ENCODE assay signal across 11 cellular contexts in the genomic region with DNA sequence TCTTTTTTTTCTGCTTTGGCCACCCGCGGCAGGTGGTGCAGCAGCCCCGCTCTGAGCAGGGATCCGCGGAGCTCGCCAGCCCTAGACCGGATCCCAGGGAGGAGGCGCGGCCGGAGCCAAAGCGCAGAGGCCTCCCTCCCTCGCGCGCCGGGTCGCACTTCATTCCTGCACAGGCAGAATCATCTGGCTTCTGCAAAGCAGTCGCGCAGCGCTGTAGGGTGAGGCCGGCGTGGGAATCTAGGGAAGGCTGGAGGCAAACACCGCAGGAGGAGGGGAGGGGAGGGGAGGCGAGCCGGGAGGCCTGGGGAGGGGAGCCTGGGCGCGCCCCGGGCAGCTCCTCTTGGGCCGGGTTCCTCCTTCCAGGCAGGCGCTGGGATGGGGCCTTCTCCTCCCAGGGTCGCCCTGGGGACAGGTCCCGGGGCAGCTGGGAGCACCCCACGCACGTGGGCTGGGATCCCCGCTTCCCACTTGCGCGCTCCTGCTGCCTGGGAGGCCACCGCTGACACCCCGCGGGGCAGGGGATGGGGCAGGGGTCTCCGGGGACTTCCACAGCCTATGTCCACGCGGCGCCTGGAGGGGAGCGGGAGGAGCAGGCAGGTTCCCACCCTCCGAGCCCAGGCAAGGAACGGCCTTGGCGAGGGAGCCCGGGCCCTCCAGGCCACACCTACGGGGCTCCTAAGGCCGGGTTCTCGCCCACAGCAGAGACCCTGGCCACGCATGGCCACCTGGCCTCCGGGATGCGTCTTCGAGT. TPM values are rescaled to one million over a fixed set of nuclear protein-coding genes. Genes with fewer than 3 reads are reported as not detected.
DNase-seq lines count a peak whose midpoint lies in the region; ATAC-seq, FAIRE-seq and TF ChIP-seq lines count a peak whose summit lies in the region.
"Had no signal": no experiment of that assay in that cellular context is flagged by ENCODE, and none has a peak within 500 bp of the region (broad histone marks: within the 10 kb centered on the region; RNA-seq: fewer than 3 reads in every experiment).

No MANE protein-coding gene starts in this region.

- BruUV-seq in IMR-90 (replicated peaks; lab: Mats Ljungman, UMichigan), result no TSS peak

- H2BK15ac ChIP-seq in IMR-90 (ENCODE audit: low read depth, low read length), result no peak overlapping the region; the same call in 2 of the 3 replicates

- H3K14ac ChIP-seq in IMR-90 (replicated peaks; ENCODE audit: low read depth, low read length), result no peak overlapping the region

- intact Hi-C loops in IMR-90 (cut with micrococcal nuclease), result loop anchor here (2.0 kb wide), 1 partner anchor 13 kb away; no protein-coding TSS in a partner anchor
- intact Hi-C loops in esophagus squamous epithelium (cut with DNase I), result no loop called here
- intact Hi-C loops in spleen (cut with DNase I; ENCODE audit: low total_unique reads), result no loop called here
- intact Hi-C loops in CD4-positive, alpha-beta T cell (cut with DNase I, micrococcal nuclease), result no loop called here

- peak overlapping the region; percentile 48 for H2AK9ac ChIP-seq in IMR-90 (replicated peaks; ENCODE audit: low read depth, low read length, poor library complexity)

- H3K4me3 Mint-ChIP-seq in CD4-positive, alpha-beta T cell, result no peak overlapping the region
- H3K4me3 Mint-ChIP-seq: activated B cell treated with CpG ODN at 0.5 μM for 24 hours had no signal

- peaks cover 8% of the 10 kb centered on the region; the same call in 1 of the 2 replicates for H3K4me1 ChIP-seq in IMR-90 (ENCODE audit: control insufficient read depth, insufficient read depth, low read length)
- peaks cover 10 to 69% (median 48%) of the 10 kb centered on the region in 3 donors for H3K4me1 ChIP-seq in esophagus squamous epithelium
- peaks cover 6 to 24% of the 10 kb centered on the region in 2 donors for H3K4me1 ChIP-seq in lung (ENCODE audit: control insufficient read depth in 2 of 2, insufficient read depth in 2 of 2, low read length in 2 of 2)
- H3K4me1 ChIP-seq in spleen, result peaks cover 10 to 98% (median 58%) of the 10 kb centered on the region in 6 donors

- H3K4me2 ChIP-seq in IMR-90 (ENCODE audit: low read depth, low read length), result peak overlapping the region; percentile 30; the same call in 1 of the 2 replicates

- TF ChIP-seq CTCF in IMR-90 (conservative IDR thresholded peaks at IDR 0.05; ENCODE audit: low read depth, low read length) (no peak), esophagus squamous epithelium (IDR thresholded peaks at IDR 0.05) (no peak), lung (IDR thresholded peaks at IDR 0.05; ENCODE audit: control extremely low read depth, extremely low read depth) (no peak), spleen (IDR thresholded peaks at IDR 0.05 in 8 of 11, conservative IDR thresholded peaks at IDR 0.05 in 3 of 11) (no peak)
- TF ChIP-seq CTCF in CD4-positive, alpha-beta T cell (IDR thresholded peaks at IDR 0.05), result no peak

- H2BK5ac ChIP-seq in IMR-90 (ENCODE audit: low read depth, low read length, poor library complexity, severe bottlenecking), result no peak overlapping the region

- H3K27ac Mint-ChIP-seq in CD4-positive, alpha-beta T cell, result no peak overlapping the region
- H3K27ac Mint-ChIP-seq: activated B cell treated with CpG ODN at 0.5 μM for 24 hours had no signal

- TF ChIP-seq POLR2A in IMR-90 (IDR thresholded peaks at IDR 0.05; ENCODE audit: low read depth, low read length) (no peak), esophagus squamous epithelium (IDR thresholded peaks at IDR 0.05) (no peak), spleen (IDR thresholded peaks at IDR 0.05) (no peak), H54 (IDR thresholded peaks at IDR 0.05; ENCODE audit: low read depth, low read length) (no peak)

- H3K27me3 ChIP-seq in IMR-90 (ENCODE audit: control insufficient read depth, insufficient read depth, low read length) (no peaks in the 10 kb centered on the region), esophagus squamous epithelium (no peaks in the 10 kb centered on the region), lung (ENCODE audit: control insufficient read depth, insufficient read depth) (no peaks in the 10 kb centered on the region), spleen (replicated peaks in 1 of 7) (peaks cover 0 to 10% (median 0%) of the 10 kb centered on the region in 7 donors)
- H3K27me3 ChIP-seq in CD4-positive, alpha-beta T cell (ENCODE audit: control insufficient read depth, insufficient read depth, low read length), result no peaks in the 10 kb centered on the region

- H3K27me3 Mint-ChIP-seq in CD4-positive, alpha-beta T cell, result no peaks in the 10 kb centered on the region
- H3K27me3 Mint-ChIP-seq: activated B cell treated with CpG ODN at 0.5 μM for 24 hours had no signal

- in situ Hi-C loops in IMR-90 (cut with MboI; ENCODE audit: low sequenced_read_pairs), result no loop called here

- H3K36me3 Mint-ChIP-seq in CD4-positive, alpha-beta T cell (ENCODE audit: low read depth), result peaks cover 71% of the 10 kb centered on the region

- no peak overlapping the region for H2BK20ac ChIP-seq in IMR-90 (ENCODE audit: low read depth, low read length)

- no peak overlapping the region for H3K27ac ChIP-seq in IMR-90 (ENCODE audit: insufficient read depth, low read length)
- H3K27ac ChIP-seq in esophagus squamous epithelium, result peak overlapping the region; percentile 70 to 85 (median 80)
- peak overlapping the region; percentile 13 to 87 for H3K27ac ChIP-seq in lung (ENCODE audit: low read depth in 1 of 2, low read length in 1 of 2)
- H3K27ac ChIP-seq in spleen, result peak overlapping the region in 7 of 8 donors; percentile 29 to 77 (median 62)
- H3K27ac ChIP-seq in CD4-positive, alpha-beta T cell (ENCODE audit: low read depth, low read length), result no peak overlapping the region

- H4K91ac ChIP-seq in IMR-90 (ENCODE audit: insufficient read depth, low read depth, low read length), result no peak overlapping the region

- H3K18ac ChIP-seq in IMR-90 (ENCODE audit: low read depth, low read length), result no peak overlapping the region; the same call in 1 of the 2 replicates

- dilution Hi-C loops in IMR-90 (cut with HindIII; ENCODE audit: low sequenced_read_pairs, unreplicated experiment), result no loop called here

- H4K5ac ChIP-seq in IMR-90 (ENCODE audit: low read depth, low read length), result no peak overlapping the region; the same call in 1 of the 2 replicates

- WGBS in IMR-90 (ENCODE audit: extremely low coverage in 2 of 2, insufficient read length in 1 of 2), 2 experiments, result 80% methylated on average over 12 of the region's 55 CpGs; no CpG with 5 or more reads in 1 of the 2 experiments
- WGBS in esophagus squamous epithelium, 2 donors, result 7 to 20% methylated on average over 1 to 9 of the region's 55 CpGs
- 44 to 80% methylated on average over 48 to 55 of the region's 55 CpGs for WGBS in lung, 2 donors
- 61 to 83% (median 74%) methylated on average over 43 to 55 of the region's 55 CpGs for WGBS in spleen, 5 donors

- no peaks in the 10 kb centered on the region for H3K79me1 ChIP-seq in IMR-90 (ENCODE audit: low read depth in 1 of 2, low read length in 2 of 2)

- peak overlapping the region; percentile 83 for H2AFZ ChIP-seq in IMR-90 (replicated peaks; ENCODE audit: low read length, poor library complexity)

- H3K9me1 ChIP-seq in IMR-90 (ENCODE audit: insufficient read depth, low read length), result peaks cover 4% of the 10 kb centered on the region

- H3K23ac ChIP-seq in IMR-90 (ENCODE audit: low read depth, low read length), result no peak overlapping the region

- no peak overlapping the region for H3K4ac ChIP-seq in IMR-90 (ENCODE audit: low read depth, low read length)

- FAIRE-seq in H54 (lab: Jason Lieb, UNC), result no peak

- DNase-seq in IMR-90 (no peak), esophagus squamous epithelium (lab: John Stamatoyannopoulos, UW) (no peak), lung (ENCODE audit: low spot score) (peak; percentile 61), spleen (peak; percentile 78), H54 (ENCODE audit: insufficient read length, low spot score) (no peak), NAMALWA (ENCODE audit: low spot score) (no peak)
- DNase-seq in CD4-positive, alpha-beta T cell, result no peak
- no peak for DNase-seq in activated naive CD4-positive, alpha-beta T cell (lab: John Stamatoyannopoulos, UW)
- DNase-seq: activated B cell treated with CpG ODN at 0.5 μM for 24 hours; NCI-H2081 treated with DMSO at 0.1 percent for 48 hours; stimulated activated CD4-positive, alpha-beta T cell treated with anti-CD3 and anti-CD28 coated beads, Interleukin-2, amount 100 ng/mL, for 24 hours had no signal

- no peaks in the 10 kb centered on the region for H3K36me3 ChIP-seq in IMR-90 (ENCODE audit: control insufficient read depth, insufficient read depth, low read length)
- H3K36me3 ChIP-seq in esophagus squamous epithelium, result peaks cover 0 to 12% (median 0%) of the 10 kb centered on the region in 3 donors
- H3K36me3 ChIP-seq in lung (ENCODE audit: control insufficient read depth in 2 of 2, insufficient read depth in 2 of 2, low read length in 2 of 2), result no peaks in the 10 kb centered on the region
- H3K36me3 ChIP-seq in spleen, result peaks cover 0 to 41% (median 5%) of the 10 kb centered on the region in 6 donors

- ATAC-seq in IMR-90 (ENCODE audit: low read depth) (peak; percentile 79), lung (ENCODE audit: insufficient read depth, low FRiP score) (peak; percentile 42)
- ATAC-seq in CD4-positive, alpha-beta T cell (ENCODE audit: poor library complexity), result no peak

- POLR2A ChIA-PET in IMR-90 (lab: Charles Lee; ENCODE audit: unreplicated experiment), result no interaction called here
- POLR2A ChIA-PET in CD4-positive, alpha-beta T cell (lab: Charles Lee), result no interaction called here

- no peaks in the 10 kb centered on the region for H3K9me3 Mint-ChIP-seq in CD4-positive, alpha-beta T cell
- H3K9me3 Mint-ChIP-seq: activated B cell treated with CpG ODN at 0.5 μM for 24 hours had no signal

- H3K9me3 ChIP-seq in IMR-90 (ENCODE audit: control insufficient read depth, insufficient read depth, low read length), result no peaks in the 10 kb centered on the region
- H3K9me3 ChIP-seq in esophagus squamous epithelium, result no peaks in the 10 kb centered on the region
- no peaks in the 10 kb centered on the region for H3K9me3 ChIP-seq in lung (ENCODE audit: control insufficient read depth in 2 of 2, insufficient read depth in 1 of 2, low read length in 1 of 2)
- no peaks in the 10 kb centered on the region for H3K9me3 ChIP-seq in spleen
- H3K9me3 ChIP-seq in CD4-positive, alpha-beta T cell (ENCODE audit: control insufficient read depth, low read length), result no peaks in the 10 kb centered on the region

- no peak for TF ChIP-seq RAD21 in IMR-90 (IDR thresholded peaks at IDR 0.05; ENCODE audit: low read length)

- H3K4me3 ChIP-seq in IMR-90 (ENCODE audit: insufficient read depth, low read depth, low read length) (no peak overlapping the region; the same call in 1 of the 2 replicates), esophagus squamous epithelium (peak overlapping the region; percentile 3 to 58 (median 38)), lung (peak overlapping the region; percentile 5), spleen (peak overlapping the region in 6 of 8 donors; percentile 16 to 50 (median 28))

- H3K56ac ChIP-seq in IMR-90 (ENCODE audit: extremely low read depth, insufficient read depth, low read length), result no peak overlapping the region

- no peaks in the 10 kb centered on the region for H4K20me1 ChIP-seq in IMR-90 (ENCODE audit: insufficient read depth, low read length)

- peak overlapping the region in 1 of 2 experiments; percentile 35; a peak in 1 of 4 replicates for H4K8ac ChIP-seq in IMR-90 (ENCODE audit: low read depth in 2 of 2, low read length in 2 of 2)

- peak overlapping the region; percentile 33; the same call in 1 of the 2 replicates for H2BK120ac ChIP-seq in IMR-90 (ENCODE audit: low read depth, low read length)

- H2AK5ac ChIP-seq in IMR-90 (ENCODE audit: low read depth, low read length), result no peak overlapping the region; the same call in 1 of the 2 replicates

- H3K9ac ChIP-seq in IMR-90 (ENCODE audit: low read depth, low read length), result no peak overlapping the region

- peaks cover 79% of the 10 kb centered on the region for H3K4me1 Mint-ChIP-seq in CD4-positive, alpha-beta T cell (ENCODE audit: low read depth)

- CTCF ChIA-PET in IMR-90 (lab: Yijun Ruan, JAX), result no interaction called here
- CTCF ChIA-PET in CD4-positive, alpha-beta T cell (lab: Charles Lee), result no interaction called here

RNA-seq across cellular contexts. Expression of a gene that starts 45.0 kb away (rescaled TPM):
- total RNA-seq in IMR-90 (2012; rRNA removed) (0.90 and 1.4 TPM in 2 replicates), esophagus squamous epithelium (10 to 100 TPM; 21.9 to 38.9 (median 25.2) TPM), lung (10 to 100 TPM; 39.4 to 64.1 TPM), spleen (10 to 100 TPM; 62.5 to 96.0 (median 79.4) TPM)
- polyA plus RNA-seq in IMR-90 (2012; rRNA removed) (0.72 and 0.75 TPM in 2 replicates), lung (10 to 100 TPM; 15.6 to 22.4 TPM), spleen (10 to 100 TPM; 11.1 to 16.4 (median 11.2) TPM)
- polyA plus RNA-seq in IMR-90 (2012; cell fraction: cytosol; rRNA removed), result 0.52 and 0.82 TPM in 2 replicates
- polyA plus RNA-seq in IMR-90 (2012; cell fraction: nucleus; rRNA removed; ENCODE audit: low replicate concordance), result 1.2 and 2.2 TPM in 2 replicates
- 10 to 100 TPM; 75.4 to 79.2 TPM for total RNA-seq in CD4-positive, alpha-beta T cell

Comparison
In these comparisons a context has a peak if more than half of its experiments do, and no peak if none do; other contexts are left out.
1. DNase-seq: peak in lung (single experiment) and spleen (single experiment); none in IMR-90 (single experiment), esophagus squamous epithelium (single experiment), CD4-positive, alpha-beta T cell (0 of 10), activated naive CD4-positive, alpha-beta T cell (0 of 4), H54 (single experiment) and NAMALWA (single experiment).
2. H3K27ac ChIP-seq: peak in esophagus squamous epithelium (4 of 4), lung (2 of 2) and spleen (7 of 8); none in IMR-90 (single experiment) and CD4-positive, alpha-beta T cell (single experiment).